23 cellular contexts compared by ENCODE assay signal in the genomic region with DNA sequence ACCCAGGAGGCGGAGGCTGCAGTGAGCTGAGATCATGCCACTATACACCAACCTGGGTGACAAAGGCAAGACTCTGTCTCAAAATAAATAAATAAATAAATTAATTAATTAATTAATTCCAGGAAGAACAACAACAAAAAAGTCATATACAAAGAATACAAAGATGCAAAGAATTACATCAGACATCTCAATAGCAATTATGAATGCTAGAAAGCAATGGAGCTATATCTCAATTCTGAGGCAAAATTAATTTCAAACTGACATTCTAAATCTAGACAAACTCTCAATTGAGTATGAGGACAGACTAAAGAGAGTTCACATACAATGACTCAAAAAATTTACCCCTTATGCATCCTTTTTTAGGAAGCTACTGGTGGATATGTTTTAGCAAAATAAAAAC.
"Had no signal": no experiment of that assay in that cellular context is flagged by ENCODE, and none has a peak within 500 bp of the region (broad histone marks: within the 10 kb centered on the region; RNA-seq: fewer than 3 reads in every experiment).

No MANE protein-coding gene starts in this region.

- H3K27me3 ChIP-seq: ascending aorta, body of pancreas had no signal

- H3K4me3 ChIP-seq: ascending aorta, body of pancreas, SK-N-MC had no signal

- H3K4me1 ChIP-seq: ascending aorta, body of pancreas had no signal

- H3K27ac ChIP-seq: ascending aorta, body of pancreas, SK-N-MC had no signal

- FAIRE-seq: bronchial epithelial cell, RCC 7860 had no signal

- DNase-seq: activated B cell treated with CpG ODN at 0.5 μM for 24 hours; activated CD4-positive, alpha-beta memory T cell treated with anti-CD3 and anti-CD28 coated beads for 36 hours; activated CD4-positive, alpha-beta T cell treated with anti-CD3 and anti-CD28 coated beads for 1 hour; activated CD4-positive, alpha-beta T cell treated with anti-CD3 and anti-CD28 coated beads, Interleukin-2, amount 10 ng/mL, durations not matched to agents 24 days and 14 days; activated CD8-positive, alpha-beta memory T cell treated with anti-CD3 and anti-CD28 coated beads for 24 hours; activated effector memory CD4-positive, alpha-beta T cell treated with anti-CD3 and anti-CD28 coated beads, Interleukin-2, amount 50 U/mL, for 16 hours; activated naive CD4-positive, alpha-beta T cell treated with Interleukin-2 at 50 U/mL for 16 hours; activated naive CD8-positive, alpha-beta T cell treated with anti-CD3 and anti-CD28 coated beads, Interleukin-2, amount 50 U/mL, for 24 hours; activated T-cell treated with anti-CD3 and anti-CD28 coated beads, Interleukin-2, amount 50 U/mL, for 4 hours; amniotic stem cell; body of pancreas; central memory CD4-positive, alpha-beta T cell; IMR-90; KG1; NCI-H1417; NCI-H1930; NCI-H446; NCI-H524 had no signal

- H3K36me3 ChIP-seq: ascending aorta had no signal

- ATAC-seq: activated naive CD4-positive, alpha-beta T cell treated with anti-CD3 and anti-CD28 coated beads, Interleukin-2, amount 50 U/mL, for 72 hours; activated naive CD8-positive, alpha-beta T cell treated with anti-CD3 and anti-CD28 coated beads, Interleukin-2, amount 50 U/mL, for 24 hours; activated T-cell treated with anti-CD3 and anti-CD28 coated beads, Interleukin-2, amount 50 U/mL, for 4 hours; body of pancreas had no signal
